Comparison of ENCODE assay signal across 23 cellular contexts in genomic region chr1:30044745-30045144, GRCh38.
"Had no signal": no experiment of that assay in that cellular context is flagged by ENCODE, and none has a peak within 500 bp of the region (broad histone marks: within the 10 kb centered on the region; RNA-seq: fewer than 3 reads in every experiment).

No MANE protein-coding gene starts in this region.

- H3K4me1 ChIP-seq: gastroesophageal sphincter, suprapubic skin, tibial artery had no signal

- H3K4me1 Mint-ChIP-seq: stimulated activated memory B cell treated with anti-CD40 and anti-IgM and Interleukin-4, amounts not matched to agents 10 μg/mL and 1 μg/mL and 100 μg/mL, for 72 hours had no signal

- ATAC-seq: gastroesophageal sphincter; left colon; sciatic nerve; stimulated activated memory B cell treated with anti-CD40 and anti-IgM and Interleukin-4, amounts not matched to agents 10 μg/mL and 1 μg/mL and 100 μg/mL, for 72 hours had no signal

- H3K4me3 ChIP-seq: gastroesophageal sphincter, hepatocyte, skin epidermis, suprapubic skin, tibial artery had no signal

- H3K27ac Mint-ChIP-seq: activated naive CD4-positive, alpha-beta T cell treated with anti-CD3 and anti-CD28 coated beads for 36 hours; activated T-helper 1 cell treated with anti-CD3 and anti-CD28 coated beads, Interleukin-12 subunit alpha, Interleukin-12 subunit beta, Interleukin-2, Interleukin-4 antibody, amounts not matched to agents 30 ng/mL and 10 ng/mL and 1 ng/mL, durations not matched to agents 14 hours and 24 hours and 36 hours; naive thymus-derived CD4-positive, alpha-beta T cell; stimulated activated memory B cell treated with anti-CD40 and anti-IgM and Interleukin-4, amounts not matched to agents 10 μg/mL and 1 μg/mL and 100 μg/mL, for 72 hours had no signal

- H3K9me3 ChIP-seq: suprapubic skin, tibial artery had no signal

- H3K27ac ChIP-seq: brain microvascular endothelial cell, gastroesophageal sphincter, hepatocyte, skin epidermis, suprapubic skin, tibial artery had no signal

- H3K27me3 ChIP-seq: brain microvascular endothelial cell, hepatocyte had no signal

- H3K4me2 ChIP-seq: hepatocyte had no signal

- H3K36me3 ChIP-seq: brain microvascular endothelial cell, gastroesophageal sphincter, suprapubic skin, tibial artery had no signal

- H3K27me3 Mint-ChIP-seq: progenitor cell of endocrine pancreas had no signal

- H3K79me2 ChIP-seq: hepatocyte had no signal

- DNase-seq: activated CD4-positive, alpha-beta T cell treated with anti-CD3 and anti-CD28 coated beads for 4 hours; activated CD4-positive, alpha-beta T cell treated with anti-CD3 and anti-CD28 coated beads, Interleukin-2, amount 50 U/mL, for 4 hours; activated effector memory CD4-positive, alpha-beta T cell treated with anti-CD3 and anti-CD28 coated beads, Interleukin-2, amount 50 U/mL, for 16 hours; activated naive CD4-positive, alpha-beta T cell treated with anti-CD3 and anti-CD28 coated beads for 36 hours; activated T-cell treated with anti-CD3 and anti-CD28 coated beads, Interleukin-2, amount 50 U/mL, for 1 hour; amniotic stem cell; brain microvascular endothelial cell; caudate nucleus; kidney; left colon; mammary epithelial cell; midbrain; naive thymus-derived CD4-positive, alpha-beta T cell; stimulated activated CD4-positive, alpha-beta T cell treated with anti-CD3 and anti-CD28 coated beads, Interleukin-4, amount 100 ng/mL, for 24 hours had no signal

- H3K4me3 Mint-ChIP-seq: activated naive CD4-positive, alpha-beta T cell treated with anti-CD3 and anti-CD28 coated beads for 36 hours; activated T-helper 1 cell treated with anti-CD3 and anti-CD28 coated beads, Interleukin-12 subunit alpha, Interleukin-12 subunit beta, Interleukin-2, Interleukin-4 antibody, amounts not matched to agents 30 ng/mL and 10 ng/mL and 1 ng/mL, durations not matched to agents 14 hours and 24 hours and 36 hours; stimulated activated memory B cell treated with anti-CD40 and anti-IgM and Interleukin-4, amounts not matched to agents 10 μg/mL and 1 μg/mL and 100 μg/mL, for 72 hours had no signal

- H3K36me3 Mint-ChIP-seq: stimulated activated memory B cell treated with anti-CD40 and anti-IgM and Interleukin-4, amounts not matched to agents 10 μg/mL and 1 μg/mL and 100 μg/mL, for 72 hours had no signal
